Comparison of ENCODE assay signal across 9 cellular contexts in the genomic region with DNA sequence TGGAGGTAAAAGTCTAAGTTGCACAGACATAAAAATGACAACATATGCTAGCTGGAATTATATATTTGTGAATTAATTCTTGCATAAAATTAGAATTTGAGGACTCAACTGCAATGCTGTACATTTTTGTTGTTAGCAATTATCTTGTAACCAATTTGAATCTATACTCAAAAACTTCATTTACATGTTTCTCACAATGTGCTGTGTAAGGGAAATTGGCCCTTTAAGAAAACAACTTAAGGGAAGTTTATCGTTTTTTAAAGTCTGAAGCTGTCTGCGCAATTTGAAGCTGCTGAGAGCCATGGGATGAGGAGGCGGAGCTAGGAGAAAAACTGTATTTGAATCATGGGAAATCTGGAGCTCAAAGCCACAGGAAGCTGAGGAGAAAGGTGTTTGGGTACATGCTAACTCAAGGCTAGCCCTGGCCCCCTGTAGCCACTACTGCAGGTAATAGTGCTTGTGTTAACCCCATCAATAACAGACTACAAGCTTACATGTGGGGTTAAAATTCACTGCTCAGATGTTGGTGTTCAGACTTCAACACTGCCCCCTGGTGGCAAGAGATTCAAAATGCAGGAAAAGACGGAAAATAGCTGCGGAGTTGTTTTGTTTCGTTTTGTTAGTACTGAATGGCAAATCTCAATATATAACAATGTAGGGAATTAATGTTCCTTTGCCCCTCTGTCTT.
A peak's percentile ranks its signal among the peaks of the same experiment; 100 is the strongest.
DNase-seq lines count a peak whose midpoint lies in the region; ATAC-seq, FAIRE-seq and TF ChIP-seq lines count a peak whose summit lies in the region.
"Had no signal": no experiment of that assay in that cellular context is flagged by ENCODE, and none has a peak within 500 bp of the region (broad histone marks: within the 10 kb centered on the region; RNA-seq: fewer than 3 reads in every experiment).

No MANE protein-coding gene starts in this region.

- H3K27ac ChIP-seq in DND-41 (ENCODE audit: low read length) (no peak overlapping the region), neural cell (ENCODE audit: low read length) (no peak overlapping the region)

- FAIRE-seq in bronchial epithelial cell (lab: Jason Lieb, UNC): no peak

- H3K4me2 ChIP-seq in DND-41 (ENCODE audit: insufficient read depth, low read length) (no peak overlapping the region), neural cell (ENCODE audit: low read length) (no peak overlapping the region)

- H3K27me3 ChIP-seq in DND-41 (ENCODE audit: insufficient read depth, low read length, poor library complexity): no peaks in the 10 kb centered on the region
- H3K27me3 ChIP-seq in bronchial epithelial cell (ENCODE audit: control insufficient read depth, insufficient read depth, low read length): no peaks in the 10 kb centered on the region
- H3K27me3 ChIP-seq in neural cell (ENCODE audit: insufficient read depth, low read depth, low read length): no peaks in the 10 kb centered on the region

- H4K20me1 ChIP-seq in DND-41 (ENCODE audit: insufficient read depth, low read length) (no peaks in the 10 kb centered on the region), neural cell (ENCODE audit: insufficient read depth) (no peaks in the 10 kb centered on the region)

- H3K4me1 ChIP-seq in DND-41 (ENCODE audit: insufficient read depth, low read length): no peaks in the 10 kb centered on the region

- ATAC-seq in DND-41 (ENCODE audit: insufficient read depth, low read depth) (no peak), HG02840 (IDR thresholded peaks at IDR 0.05; ENCODE audit: low FRiP score, unreplicated experiment) (no peak)

- no peaks in the 10 kb centered on the region for H3F3A ChIP-seq in neural cell (ENCODE audit: insufficient read depth, low read length, poor library complexity, severe bottlenecking)

- no peak overlapping the region for H2AFZ ChIP-seq in DND-41 (ENCODE audit: low read depth, low read length)
- H2AFZ ChIP-seq in neural cell (ENCODE audit: low read depth, low read length): no peak overlapping the region

- no peaks in the 10 kb centered on the region for H3K9me2 ChIP-seq in neural cell (ENCODE audit: insufficient read depth, low read length)

- DNase-seq in DND-41 (no peak), bronchial epithelial cell (ENCODE audit: low read depth) (no peak), NCI-H2196 treated with DMSO at 0.1 percent for 48 hours (lab: John Stamatoyannopoulos, UW; ENCODE audit: unreplicated experiment) (no peak), ACHN (no peak)
- no peak for DNase-seq in stimulated activated CD4-positive, alpha-beta T cell treated with anti-CD3 and anti-CD28 coated beads, Interleukin-2, amount 100 ng/mL, for 24 hours
- DNase-seq: activated CD8-positive, alpha-beta memory T cell treated with anti-CD3 and anti-CD28 coated beads, Interleukin-2, amount 50 U/mL, for 4 hours had no signal

- in situ Hi-C loops in ACHN (cut with HindIII; ENCODE audit: low pct_ligation_motif_present, low pct_unique_long_range_greater_than_20kb, low sequenced_read_pairs): no loop called here

- TF ChIP-seq RAD21 in Ishikawa (IDR thresholded peaks at IDR 0.05; ENCODE audit: low read depth) (0 out of 2 replicates have a peak, but pooled peaks have one; percentile 7), neural cell (conservative IDR thresholded peaks at IDR 0.05) (no peak)

- H3K9ac ChIP-seq in DND-41 (ENCODE audit: low read depth, low read length): no peak overlapping the region
- no peak overlapping the region for H3K9ac ChIP-seq in neural cell (ENCODE audit: low read length)

- H3K79me2 ChIP-seq in DND-41 (ENCODE audit: insufficient read depth, low read length) (no peaks in the 10 kb centered on the region), neural cell (replicated peaks; ENCODE audit: insufficient read depth, low read length) (no peaks in the 10 kb centered on the region)

- H3K4me3 ChIP-seq in DND-41 (ENCODE audit: low read depth in 1 of 2, low read length in 2 of 2) (no peak overlapping the region), bronchial epithelial cell (ENCODE audit: low read depth, low read length) (no peak overlapping the region), neural cell (ENCODE audit: low read length) (no peak overlapping the region)

- H3K36me3 ChIP-seq in DND-41 (ENCODE audit: insufficient read depth, low read length) (no peaks in the 10 kb centered on the region), bronchial epithelial cell (ENCODE audit: control insufficient read depth, insufficient read depth, low read length) (no peaks in the 10 kb centered on the region), neural cell (ENCODE audit: insufficient read depth, low read length) (no peaks in the 10 kb centered on the region)

- no peak for TF ChIP-seq EP300 in Ishikawa (IDR thresholded peaks at IDR 0.05; ENCODE audit: borderline replicate concordance)
- TF ChIP-seq EP300 in neural cell (conservative IDR thresholded peaks at IDR 0.05; ENCODE audit: poor library complexity, severe bottlenecking): no peak

- peaks cover 18% of the 10 kb centered on the region for H3K9me3 ChIP-seq in DND-41 (ENCODE audit: insufficient read depth, low read length, severe bottlenecking)
- peaks cover 13% of the 10 kb centered on the region for H3K9me3 ChIP-seq in neural cell (ENCODE audit: low read length)

- TF ChIP-seq CTCF in DND-41 (IDR thresholded peaks at IDR 0.05; ENCODE audit: borderline replicate concordance, extremely low read depth, low read length, poor library complexity, severe bottlenecking) (peak; percentile 72), bronchial epithelial cell (IDR thresholded peaks at IDR 0.05; ENCODE audit: insufficient read depth, low read length, severe bottlenecking) (peak; percentile 17), neural cell (IDR thresholded peaks at IDR 0.05; ENCODE audit: poor library complexity, severe bottlenecking) (peak; percentile 30)

TF ChIP-seq in Ishikawa, 13 proteins besides CTCF, POLR2A, EP300 and RAD21:
- TF ChIP-seq FOXM1 (IDR thresholded peaks at IDR 0.05; ENCODE audit: borderline replicate concordance, low read depth) (no peak), TAF1 (IDR thresholded peaks at IDR 0.05; ENCODE audit: low read depth) (no peak), TCF12 (IDR thresholded peaks at IDR 0.05; ENCODE audit: low read depth) (no peak), YY1 (IDR thresholded peaks at IDR 0.05; ENCODE audit: low read depth) (no peak), CEBPB (IDR thresholded peaks at IDR 0.05) (no peak), EGR1 (IDR thresholded peaks at IDR 0.05) (no peak), NFIC (IDR thresholded peaks at IDR 0.05) (no peak), ZBTB7A (IDR thresholded peaks at IDR 0.05; ENCODE audit: low read depth) (no peak), USF1 (IDR thresholded peaks at IDR 0.05) (no peak)
- TF ChIP-seq, protein P1, sequence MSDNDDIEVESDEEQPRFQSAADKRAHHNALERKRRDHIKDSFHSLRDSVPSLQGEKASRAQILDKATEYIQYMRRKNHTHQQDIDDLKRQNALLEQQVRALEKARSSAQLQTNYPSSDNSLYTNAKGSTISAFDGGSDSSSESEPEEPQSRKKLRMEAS (IDR thresholded peaks at IDR 0.05): no peak

TF ChIP-seq in neural cell, 6 proteins besides CTCF, POLR2A, EP300 and RAD21:
- TF ChIP-seq SMC3 (conservative IDR thresholded peaks at IDR 0.05; ENCODE audit: poor library complexity): no peak
- TF ChIP-seq, protein P2, sequence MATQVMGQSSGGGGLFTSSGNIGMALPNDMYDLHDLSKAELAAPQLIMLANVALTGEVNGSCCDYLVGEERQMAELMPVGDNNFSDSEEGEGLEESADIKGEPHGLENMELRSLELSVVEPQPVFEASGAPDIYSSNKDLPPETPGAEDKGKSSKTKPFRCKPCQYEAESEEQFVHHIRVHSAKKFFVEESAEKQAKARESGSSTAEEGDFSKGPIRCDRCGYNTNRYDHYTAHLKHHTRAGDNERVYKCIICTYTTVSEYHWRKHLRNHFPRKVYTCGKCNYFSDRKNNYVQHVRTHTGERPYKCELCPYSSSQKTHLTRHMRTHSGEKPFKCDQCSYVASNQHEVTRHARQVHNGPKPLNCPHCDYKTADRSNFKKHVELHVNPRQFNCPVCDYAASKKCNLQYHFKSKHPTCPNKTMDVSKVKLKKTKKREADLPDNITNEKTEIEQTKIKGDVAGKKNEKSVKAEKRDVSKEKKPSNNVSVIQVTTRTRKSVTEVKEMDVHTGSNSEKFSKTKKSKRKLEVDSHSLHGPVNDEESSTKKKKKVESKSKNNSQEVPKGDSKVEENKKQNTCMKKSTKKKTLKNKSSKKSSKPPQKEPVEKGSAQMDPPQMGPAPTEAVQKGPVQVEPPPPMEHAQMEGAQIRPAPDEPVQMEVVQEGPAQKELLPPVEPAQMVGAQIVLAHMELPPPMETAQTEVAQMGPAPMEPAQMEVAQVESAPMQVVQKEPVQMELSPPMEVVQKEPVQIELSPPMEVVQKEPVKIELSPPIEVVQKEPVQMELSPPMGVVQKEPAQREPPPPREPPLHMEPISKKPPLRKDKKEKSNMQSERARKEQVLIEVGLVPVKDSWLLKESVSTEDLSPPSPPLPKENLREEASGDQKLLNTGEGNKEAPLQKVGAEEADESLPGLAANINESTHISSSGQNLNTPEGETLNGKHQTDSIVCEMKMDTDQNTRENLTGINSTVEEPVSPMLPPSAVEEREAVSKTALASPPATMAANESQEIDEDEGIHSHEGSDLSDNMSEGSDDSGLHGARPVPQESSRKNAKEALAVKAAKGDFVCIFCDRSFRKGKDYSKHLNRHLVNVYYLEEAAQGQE (IDR thresholded peaks at IDR 0.05; ENCODE audit: borderline replicate concordance): no peak
- TF ChIP-seq TAF1 (IDR thresholded peaks at IDR 0.05; ENCODE audit: low read depth): no peak
- TF ChIP-seq POLR2AphosphoS5 (IDR thresholded peaks at IDR 0.05): no peak
- no peak for TF ChIP-seq EZH2 (IDR thresholded peaks at IDR 0.05; ENCODE audit: borderline replicate concordance, insufficient read depth, low read length, poor library complexity, severe bottlenecking)
- no peak for TF ChIP-seq MXI1 (conservative IDR thresholded peaks at IDR 0.05; ENCODE audit: poor library complexity, severe bottlenecking)

Comparison
In these comparisons a context has a peak if more than half of its experiments do, and no peak if none do; other contexts are left out.
1. CTCF ChIP-seq: peak in every context shown above with its lines; median percentile 72 in DND-41; 30 in neural cell; 17 in bronchial epithelial cell.